ENCODE assay signal across 1 cellular context in genomic region chr7:22703978-22704610, GRCh38. TPM values are rescaled to one million over a fixed set of nuclear protein-coding genes. Genes with fewer than 3 reads are reported as not detected.
"Had no signal": no experiment of that assay in that cellular context is flagged by ENCODE, and none has a peak within 500 bp of the region (broad histone marks: within the 10 kb centered on the region; RNA-seq: fewer than 3 reads in every experiment).

No MANE protein-coding gene starts in this region.

RNA-seq across cellular contexts. Expression of gene IL6, which starts 22.9 kb away (rescaled TPM):
- total RNA-seq: OCI-LY7 had no signal
